Comparison of ENCODE assay signal across 1 cellular context in genomic region chr19:58182989-58183821, GRCh38.
TF ChIP-seq lines count a peak whose summit lies in the region.

TSS of gene ZNF274 (plus strand) at chr19:58183061. CDS start at chr19:58183966, 905 bp downstream.

TF ChIP-seq in GM12878, 131 proteins besides CTCF, POLR2A, EP300 and RAD21 (continued from another document and continues in another):
- TF ChIP-seq, protein P1, sequence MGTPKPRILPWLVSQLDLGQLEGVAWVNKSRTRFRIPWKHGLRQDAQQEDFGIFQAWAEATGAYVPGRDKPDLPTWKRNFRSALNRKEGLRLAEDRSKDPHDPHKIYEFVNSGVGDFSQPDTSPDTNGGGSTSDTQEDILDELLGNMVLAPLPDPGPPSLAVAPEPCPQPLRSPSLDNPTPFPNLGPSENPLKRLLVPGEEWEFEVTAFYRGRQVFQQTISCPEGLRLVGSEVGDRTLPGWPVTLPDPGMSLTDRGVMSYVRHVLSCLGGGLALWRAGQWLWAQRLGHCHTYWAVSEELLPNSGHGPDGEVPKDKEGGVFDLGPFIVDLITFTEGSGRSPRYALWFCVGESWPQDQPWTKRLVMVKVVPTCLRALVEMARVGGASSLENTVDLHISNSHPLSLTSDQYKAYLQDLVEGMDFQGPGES (IDR thresholded peaks at IDR 0.05): 0 out of 2 replicates have a peak, but pooled peaks have one; percentile 12
- no peak for TF ChIP-seq ZNF622 (IDR thresholded peaks at IDR 0.05)
- TF ChIP-seq GATAD2B (conservative IDR thresholded peaks at IDR 0.05; ENCODE audit: low read depth): peak; percentile 76
- peak in 1 of 2 experiments; percentile 59; a peak in 2 of 4 replicates for TF ChIP-seq IKZF2 (IDR thresholded peaks at IDR 0.05)
- TF ChIP-seq, protein P2, sequence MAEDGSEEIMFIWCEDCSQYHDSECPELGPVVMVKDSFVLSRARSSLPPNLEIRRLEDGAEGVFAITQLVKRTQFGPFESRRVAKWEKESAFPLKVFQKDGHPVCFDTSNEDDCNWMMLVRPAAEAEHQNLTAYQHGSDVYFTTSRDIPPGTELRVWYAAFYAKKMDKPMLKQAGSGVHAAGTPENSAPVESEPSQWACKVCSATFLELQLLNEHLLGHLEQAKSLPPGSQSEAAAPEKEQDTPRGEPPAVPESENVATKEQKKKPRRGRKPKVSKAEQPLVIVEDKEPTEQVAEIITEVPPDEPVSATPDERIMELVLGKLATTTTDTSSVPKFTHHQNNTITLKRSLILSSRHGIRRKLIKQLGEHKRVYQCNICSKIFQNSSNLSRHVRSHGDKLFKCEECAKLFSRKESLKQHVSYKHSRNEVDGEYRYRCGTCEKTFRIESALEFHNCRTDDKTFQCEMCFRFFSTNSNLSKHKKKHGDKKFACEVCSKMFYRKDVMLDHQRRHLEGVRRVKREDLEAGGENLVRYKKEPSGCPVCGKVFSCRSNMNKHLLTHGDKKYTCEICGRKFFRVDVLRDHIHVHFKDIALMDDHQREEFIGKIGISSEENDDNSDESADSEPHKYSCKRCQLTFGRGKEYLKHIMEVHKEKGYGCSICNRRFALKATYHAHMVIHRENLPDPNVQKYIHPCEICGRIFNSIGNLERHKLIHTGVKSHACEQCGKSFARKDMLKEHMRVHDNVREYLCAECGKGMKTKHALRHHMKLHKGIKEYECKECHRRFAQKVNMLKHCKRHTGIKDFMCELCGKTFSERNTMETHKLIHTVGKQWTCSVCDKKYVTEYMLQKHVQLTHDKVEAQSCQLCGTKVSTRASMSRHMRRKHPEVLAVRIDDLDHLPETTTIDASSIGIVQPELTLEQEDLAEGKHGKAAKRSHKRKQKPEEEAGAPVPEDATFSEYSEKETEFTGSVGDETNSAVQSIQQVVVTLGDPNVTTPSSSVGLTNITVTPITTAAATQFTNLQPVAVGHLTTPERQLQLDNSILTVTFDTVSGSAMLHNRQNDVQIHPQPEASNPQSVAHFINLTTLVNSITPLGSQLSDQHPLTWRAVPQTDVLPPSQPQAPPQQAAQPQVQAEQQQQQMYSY (CRISPR knock-in tag; IDR thresholded peaks at IDR 0.05): no peak
- TF ChIP-seq, protein P3, sequence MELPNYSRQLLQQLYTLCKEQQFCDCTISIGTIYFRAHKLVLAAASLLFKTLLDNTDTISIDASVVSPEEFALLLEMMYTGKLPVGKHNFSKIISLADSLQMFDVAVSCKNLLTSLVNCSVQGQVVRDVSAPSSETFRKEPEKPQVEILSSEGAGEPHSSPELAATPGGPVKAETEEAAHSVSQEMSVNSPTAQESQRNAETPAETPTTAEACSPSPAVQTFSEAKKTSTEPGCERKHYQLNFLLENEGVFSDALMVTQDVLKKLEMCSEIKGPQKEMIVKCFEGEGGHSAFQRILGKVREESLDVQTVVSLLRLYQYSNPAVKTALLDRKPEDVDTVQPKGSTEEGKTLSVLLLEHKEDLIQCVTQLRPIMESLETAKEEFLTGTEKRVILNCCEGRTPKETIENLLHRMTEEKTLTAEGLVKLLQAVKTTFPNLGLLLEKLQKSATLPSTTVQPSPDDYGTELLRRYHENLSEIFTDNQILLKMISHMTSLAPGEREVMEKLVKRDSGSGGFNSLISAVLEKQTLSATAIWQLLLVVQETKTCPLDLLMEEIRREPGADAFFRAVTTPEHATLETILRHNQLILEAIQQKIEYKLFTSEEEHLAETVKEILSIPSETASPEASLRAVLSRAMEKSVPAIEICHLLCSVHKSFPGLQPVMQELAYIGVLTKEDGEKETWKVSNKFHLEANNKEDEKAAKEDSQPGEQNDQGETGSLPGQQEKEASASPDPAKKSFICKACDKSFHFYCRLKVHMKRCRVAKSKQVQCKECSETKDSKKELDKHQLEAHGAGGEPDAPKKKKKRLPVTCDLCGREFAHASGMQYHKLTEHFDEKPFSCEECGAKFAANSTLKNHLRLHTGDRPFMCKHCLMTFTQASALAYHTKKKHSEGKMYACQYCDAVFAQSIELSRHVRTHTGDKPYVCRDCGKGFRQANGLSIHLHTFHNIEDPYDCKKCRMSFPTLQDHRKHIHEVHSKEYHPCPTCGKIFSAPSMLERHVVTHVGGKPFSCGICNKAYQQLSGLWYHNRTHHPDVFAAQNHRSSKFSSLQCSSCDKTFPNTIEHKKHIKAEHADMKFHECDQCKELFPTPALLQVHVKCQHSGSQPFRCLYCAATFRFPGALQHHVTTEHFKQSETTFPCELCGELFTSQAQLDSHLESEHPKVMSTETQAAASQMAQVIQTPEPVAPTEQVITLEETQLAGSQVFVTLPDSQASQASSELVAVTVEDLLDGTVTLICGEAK (IDR thresholded peaks at IDR 0.05; ENCODE audit: borderline replicate concordance): peak; percentile 77
- peak; percentile 74 for TF ChIP-seq GABPA (IDR thresholded peaks at IDR 0.05; ENCODE audit: low read depth)
- TF ChIP-seq CREB1 (IDR thresholded peaks at IDR 0.05; ENCODE audit: low read depth): peak; percentile 82
- peak; percentile 79 for TF ChIP-seq KLF5 (IDR thresholded peaks at IDR 0.05; ENCODE audit: partially characterized antibody)
- TF ChIP-seq MLLT1 (IDR thresholded peaks at IDR 0.05): peak; percentile 42; the same call in 1 of the 2 replicates
- 0 out of 2 replicates have a peak, but pooled peaks have one; percentile 41 for TF ChIP-seq SREBF1 (IDR thresholded peaks at IDR 0.05; ENCODE audit: low read length)
- TF ChIP-seq, protein P4, sequence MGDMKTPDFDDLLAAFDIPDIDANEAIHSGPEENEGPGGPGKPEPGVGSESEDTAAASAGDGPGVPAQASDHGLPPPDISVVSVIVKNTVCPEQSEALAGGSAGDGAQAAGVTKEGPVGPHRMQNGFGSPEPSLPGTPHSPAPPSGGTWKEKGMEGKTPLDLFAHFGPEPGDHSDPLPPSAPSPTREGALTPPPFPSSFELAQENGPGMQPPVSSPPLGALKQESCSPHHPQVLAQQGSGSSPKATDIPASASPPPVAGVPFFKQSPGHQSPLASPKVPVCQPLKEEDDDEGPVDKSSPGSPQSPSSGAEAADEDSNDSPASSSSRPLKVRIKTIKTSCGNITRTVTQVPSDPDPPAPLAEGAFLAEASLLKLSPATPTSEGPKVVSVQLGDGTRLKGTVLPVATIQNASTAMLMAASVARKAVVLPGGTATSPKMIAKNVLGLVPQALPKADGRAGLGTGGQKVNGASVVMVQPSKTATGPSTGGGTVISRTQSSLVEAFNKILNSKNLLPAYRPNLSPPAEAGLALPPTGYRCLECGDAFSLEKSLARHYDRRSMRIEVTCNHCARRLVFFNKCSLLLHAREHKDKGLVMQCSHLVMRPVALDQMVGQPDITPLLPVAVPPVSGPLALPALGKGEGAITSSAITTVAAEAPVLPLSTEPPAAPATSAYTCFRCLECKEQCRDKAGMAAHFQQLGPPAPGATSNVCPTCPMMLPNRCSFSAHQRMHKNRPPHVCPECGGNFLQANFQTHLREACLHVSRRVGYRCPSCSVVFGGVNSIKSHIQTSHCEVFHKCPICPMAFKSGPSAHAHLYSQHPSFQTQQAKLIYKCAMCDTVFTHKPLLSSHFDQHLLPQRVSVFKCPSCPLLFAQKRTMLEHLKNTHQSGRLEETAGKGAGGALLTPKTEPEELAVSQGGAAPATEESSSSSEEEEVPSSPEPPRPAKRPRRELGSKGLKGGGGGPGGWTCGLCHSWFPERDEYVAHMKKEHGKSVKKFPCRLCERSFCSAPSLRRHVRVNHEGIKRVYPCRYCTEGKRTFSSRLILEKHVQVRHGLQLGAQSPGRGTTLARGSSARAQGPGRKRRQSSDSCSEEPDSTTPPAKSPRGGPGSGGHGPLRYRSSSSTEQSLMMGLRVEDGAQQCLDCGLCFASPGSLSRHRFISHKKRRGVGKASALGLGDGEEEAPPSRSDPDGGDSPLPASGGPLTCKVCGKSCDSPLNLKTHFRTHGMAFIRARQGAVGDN (IDR thresholded peaks at IDR 0.05): no peak
- TF ChIP-seq HDAC6 (IDR thresholded peaks at IDR 0.05; ENCODE audit: unreplicated experiment): peak; percentile 68
- TF ChIP-seq CHD4 (IDR thresholded peaks at IDR 0.05): no peak
- no peak for TF ChIP-seq FOS (IDR thresholded peaks at IDR 0.05; ENCODE audit: borderline replicate concordance, extremely low read depth, insufficient read length)
- TF ChIP-seq PML (IDR thresholded peaks at IDR 0.05; ENCODE audit: low read length): peak; percentile 82
- TF ChIP-seq POLR2AphosphoS2 (IDR thresholded peaks at IDR 0.05; ENCODE audit: low read depth, low read length): peak; percentile 78
- TF ChIP-seq CREM (IDR thresholded peaks at IDR 0.05; ENCODE audit: low read depth): 0 out of 2 replicates have a peak, but pooled peaks have one; percentile 59
- no peak for TF ChIP-seq EZH2 (IDR thresholded peaks at IDR 0.05; ENCODE audit: borderline replicate concordance, control insufficient read depth, low read depth, low read length)
- TF ChIP-seq TCF7 (IDR thresholded peaks at IDR 0.05; ENCODE audit: borderline replicate concordance): no peak
- TF ChIP-seq ATF7 (IDR thresholded peaks at IDR 0.05; ENCODE audit: low read depth): peak; percentile 64
- peak in 1 of 2 experiments; percentile 38; a peak in 1 of 4 replicates for TF ChIP-seq BHLHE40 (IDR thresholded peaks at IDR 0.05; ENCODE audit: borderline replicate concordance in 1 of 2, low read depth in 2 of 2, low read length in 1 of 2)
- TF ChIP-seq, protein P5, sequence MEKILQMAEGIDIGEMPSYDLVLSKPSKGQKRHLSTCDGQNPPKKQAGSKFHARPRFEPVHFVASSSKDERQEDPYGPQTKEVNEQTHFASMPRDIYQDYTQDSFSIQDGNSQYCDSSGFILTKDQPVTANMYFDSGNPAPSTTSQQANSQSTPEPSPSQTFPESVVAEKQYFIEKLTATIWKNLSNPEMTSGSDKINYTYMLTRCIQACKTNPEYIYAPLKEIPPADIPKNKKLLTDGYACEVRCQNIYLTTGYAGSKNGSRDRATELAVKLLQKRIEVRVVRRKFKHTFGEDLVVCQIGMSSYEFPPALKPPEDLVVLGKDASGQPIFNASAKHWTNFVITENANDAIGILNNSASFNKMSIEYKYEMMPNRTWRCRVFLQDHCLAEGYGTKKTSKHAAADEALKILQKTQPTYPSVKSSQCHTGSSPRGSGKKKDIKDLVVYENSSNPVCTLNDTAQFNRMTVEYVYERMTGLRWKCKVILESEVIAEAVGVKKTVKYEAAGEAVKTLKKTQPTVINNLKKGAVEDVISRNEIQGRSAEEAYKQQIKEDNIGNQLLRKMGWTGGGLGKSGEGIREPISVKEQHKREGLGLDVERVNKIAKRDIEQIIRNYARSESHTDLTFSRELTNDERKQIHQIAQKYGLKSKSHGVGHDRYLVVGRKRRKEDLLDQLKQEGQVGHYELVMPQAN (conservative IDR thresholded peaks at IDR 0.05): peak; percentile 51
- no peak for TF ChIP-seq IRF5 (IDR thresholded peaks at IDR 0.05; ENCODE audit: borderline replicate concordance)
- TF ChIP-seq NR2F1 (conservative IDR thresholded peaks at IDR 0.05): peak; percentile 96
- peak; percentile 94 for TF ChIP-seq HCFC1 (IDR thresholded peaks at IDR 0.05; ENCODE audit: low read length)
- peak; percentile 33; the same call in 1 of the 2 replicates for TF ChIP-seq ELK1 (IDR thresholded peaks at IDR 0.05; ENCODE audit: low read depth, low read length)
- TF ChIP-seq EGR1 (IDR thresholded peaks at IDR 0.05; ENCODE audit: borderline replicate concordance in 1 of 2, low read depth in 2 of 2, low read length in 2 of 2): 0 out of 3 replicates have a peak, but pooled peaks of 1 of the 2 experiments have one; percentile 46
- TF ChIP-seq RBBP5 (conservative IDR thresholded peaks at IDR 0.05): no peak
- TF ChIP-seq HDGF (IDR thresholded peaks at IDR 0.05): peak; percentile 26; the same call in 1 of the 2 replicates
- TF ChIP-seq ZBED1 (IDR thresholded peaks at IDR 0.05; ENCODE audit: borderline replicate concordance): no peak
- 0 out of 2 replicates have a peak, but pooled peaks have one; percentile 66 for TF ChIP-seq DPF2 (IDR thresholded peaks at IDR 0.05)
- peak; percentile 64; the same call in 1 of the 2 replicates for TF ChIP-seq TAF1 (IDR thresholded peaks at IDR 0.05; ENCODE audit: borderline replicate concordance, low read depth, low read length)
- peak; percentile 85 for TF ChIP-seq MEF2B (IDR thresholded peaks at IDR 0.05; ENCODE audit: partially characterized antibody, poor library complexity, severe bottlenecking)
- TF ChIP-seq CHD1 (IDR thresholded peaks at IDR 0.05; ENCODE audit: low read depth, low read length): peak; percentile 90; the same call in 1 of the 2 replicates
- peak; percentile 25; the same call in 1 of the 2 replicates for TF ChIP-seq MXI1 (IDR thresholded peaks at IDR 0.05; ENCODE audit: low read depth, low read length)
- peak; percentile 96 for TF ChIP-seq SMARCA5 (IDR thresholded peaks at IDR 0.05)
- TF ChIP-seq NBN (IDR thresholded peaks at IDR 0.05): peak; percentile 87
- TF ChIP-seq PKNOX1 (IDR thresholded peaks at IDR 0.05): peak; percentile 88
- peak; percentile 81; the same call in 1 of the 2 replicates for TF ChIP-seq RB1 (IDR thresholded peaks at IDR 0.05; ENCODE audit: borderline replicate concordance)
